19 cellular contexts compared by ENCODE assay signal in genomic region chr6:22364314-22364713, GRCh38.
DNase-seq lines count a peak whose midpoint lies in the region; ATAC-seq, FAIRE-seq and TF ChIP-seq lines count a peak whose summit lies in the region.
"Had no signal": no experiment of that assay in that cellular context is flagged by ENCODE, and none has a peak within 500 bp of the region (broad histone marks: within the 10 kb centered on the region; RNA-seq: fewer than 3 reads in every experiment).

No MANE protein-coding gene starts in this region.

- H3K79me2 ChIP-seq in SK-N-SH (ENCODE audit: insufficient read depth) (no peaks in the 10 kb centered on the region), GM12878 (ENCODE audit: control insufficient read depth, insufficient read depth, low read length) (no peaks in the 10 kb centered on the region)

- H4K20me1 ChIP-seq in SK-N-SH (ENCODE audit: insufficient read depth) = no peaks in the 10 kb centered on the region
- H4K20me1 ChIP-seq in GM12878 (ENCODE audit: control insufficient read depth, insufficient read depth) = no peaks in the 10 kb centered on the region
- H4K20me1 ChIP-seq: BLaER1 had no signal

- peak overlapping the region in 1 of 2 experiments; percentile 47; a peak in 2 of 4 replicates for H3K27ac ChIP-seq in SK-N-SH (ENCODE audit: low read depth in 2 of 2, low read length in 1 of 2)
- H3K27ac ChIP-seq in GM12878 (ENCODE audit: control insufficient read depth, insufficient read depth) = peak overlapping the region; percentile 60
- H3K27ac ChIP-seq: BLaER1, coronary artery had no signal

- H3K36me3 ChIP-seq in SK-N-SH (replicated peaks in 1 of 2; ENCODE audit: control insufficient read depth in 1 of 2, insufficient read depth in 2 of 2, low read length in 1 of 2) = no peaks in the 10 kb centered on the region
- no peaks in the 10 kb centered on the region for H3K36me3 ChIP-seq in GM12878 (ENCODE audit: control insufficient read depth in 2 of 2, insufficient read depth in 2 of 2, low read length in 1 of 2)
- H3K36me3 ChIP-seq: BLaER1 had no signal

- no peaks in the 10 kb centered on the region for H3K9me2 ChIP-seq in SK-N-SH

- no peaks in the 10 kb centered on the region for H3K9me3 ChIP-seq in SK-N-SH
- no peaks in the 10 kb centered on the region; the same call in 1 of the 3 replicates for H3K9me3 ChIP-seq in GM12878 (replicated peaks; ENCODE audit: control insufficient read depth, insufficient read depth, low read length)
- H3K9me3 ChIP-seq: BLaER1 had no signal

- 83% methylated on average over 1 of the region's 2 CpGs for WGBS in SK-N-SH (ENCODE audit: low lambda C conversion rate)
- 36% methylated on average over 2 of the region's 2 CpGs for WGBS in GM12878 (ENCODE audit: insufficient coverage, insufficient replicate concordance, low lambda C conversion rate, missing lambda C conversion rate)

- no peak for TF ChIP-seq POLR2A in GM12878 (IDR thresholded peaks at IDR 0.05; ENCODE audit: low read depth, low read length)

- RAD21 ChIA-PET in GM12878 (lab: Charles Lee; ENCODE audit: unreplicated experiment) = interaction anchor here (0.6 to 1.1 kb wide), 3 partner anchors 13 to 336 kb away, joined by 3 read pairs; no protein-coding TSS in a partner anchor

- ATAC-seq in SK-N-SH treated with all-trans-retinoic acid at 6 μM for 48 hours (no peak), GM12878 (no peak), GM19395 (IDR thresholded peaks at IDR 0.05; ENCODE audit: unreplicated experiment) (no peak), HG03175 (IDR thresholded peaks at IDR 0.05; ENCODE audit: unreplicated experiment) (no peak), GM19351 (IDR thresholded peaks at IDR 0.05; ENCODE audit: unreplicated experiment) (no peak), HG02571 (IDR thresholded peaks at IDR 0.05; ENCODE audit: unreplicated experiment) (no peak)
- ATAC-seq: activated naive CD4-positive, alpha-beta T cell treated with anti-CD3 and anti-CD28 coated beads, Interleukin-2, amount 50 U/mL, for 72 hours; K562; natural killer cell treated with Interleukin-12 subunit alpha and Interleukin-12 subunit beta and Interleukin-15 and Interleukin-18, amount 100 ng/mL, for 72 hours had no signal

- TF ChIP-seq EP300 in SK-N-SH (IDR thresholded peaks at IDR 0.05; ENCODE audit: borderline replicate concordance in 1 of 2, low read depth in 1 of 2, low read length in 1 of 2) (no peak), GM12878 (IDR thresholded peaks at IDR 0.05; ENCODE audit: borderline replicate concordance in 1 of 2, control insufficient read depth in 1 of 2, low read depth in 2 of 2, low read length in 2 of 2) (no peak)

- H3K4me1 ChIP-seq in SK-N-SH (ENCODE audit: control insufficient read depth in 1 of 2, insufficient read depth in 2 of 2, low read depth in 1 of 2, low read length in 1 of 2) (peaks cover 11 to 23% of the 10 kb centered on the region in 2 experiments; a peak in 3 of 4 replicates), GM12878 (ENCODE audit: control insufficient read depth, insufficient read depth, low read length) (peaks cover 10% of the 10 kb centered on the region; the same call in 1 of the 2 replicates)
- H3K4me1 ChIP-seq: BLaER1 had no signal

- peak; percentile 21 for DNase-seq in SK-N-SH
- no peak for DNase-seq in GM12878 (ENCODE audit: low read depth, low spot score)
- DNase-seq in kidney tubule cell (ENCODE audit: low spot score) = peak; percentile 61
- DNase-seq: foreskin melanocyte, hypothalamus, mesenchymal stem cell, NCI-H1048, NCI-H2081, OCI-M1 had no signal

- BruUV-seq in GM12878 (replicated peaks; lab: Mats Ljungman, UMichigan) = no TSS peak

- no peaks in the 10 kb centered on the region for H3F3A ChIP-seq in SK-N-SH (replicated peaks; ENCODE audit: insufficient read depth)

- H3K4me2 ChIP-seq in SK-N-SH (no peak overlapping the region), GM12878 (ENCODE audit: control insufficient read depth, insufficient read depth) (no peak overlapping the region)
- H3K4me2 ChIP-seq: BLaER1 had no signal

- POLR2A ChIA-PET in SK-N-SH (lab: Yijun Ruan, JAX) = no interaction called here
- POLR2A ChIA-PET in GM12878 (lab: Charles Lee) = interaction anchor here (1.1 to 1.3 kb wide), 2 partner anchors 9 to 11 kb away, joined by 3 to 4 read pairs; no protein-coding TSS in a partner anchor

- CTCF ChIA-PET in SK-N-SH (lab: Yijun Ruan, JAX) (no interaction called here), GM12878 (lab: Yijun Ruan, JAX) (no interaction called here)

- H3K27me3 ChIP-seq in SK-N-SH (ENCODE audit: insufficient read depth) = no peaks in the 10 kb centered on the region
- no peaks in the 10 kb centered on the region for H3K27me3 ChIP-seq in GM12878 (replicated peaks in 1 of 2; ENCODE audit: control insufficient read depth in 2 of 2, insufficient read depth in 2 of 2, low read length in 1 of 2)
- H3K27me3 ChIP-seq: BLaER1 had no signal

- H3K9ac ChIP-seq in SK-N-SH (no peak overlapping the region), GM12878 (ENCODE audit: control insufficient read depth, insufficient read depth, low read length) (no peak overlapping the region)
- H3K9ac ChIP-seq: BLaER1 had no signal

- no peak for FAIRE-seq in GM12878 (lab: Jason Lieb, UNC)
- FAIRE-seq: K562 had no signal

- in situ Hi-C loops in GM12878 (cut with MboI) = no loop called here

- H2AFZ ChIP-seq in SK-N-SH (ENCODE audit: low read depth) (no peak overlapping the region), GM12878 (ENCODE audit: control insufficient read depth, low read depth, low read length) (no peak overlapping the region; the same call in 1 of the 2 replicates)

- TF ChIP-seq RAD21 in SK-N-SH (IDR thresholded peaks at IDR 0.05; ENCODE audit: low read length) (no peak), GM12878 (IDR thresholded peaks at IDR 0.05; ENCODE audit: insufficient read depth, low read depth, low read length) (no peak)

- no peak overlapping the region for H3K4me3 ChIP-seq in SK-N-SH (ENCODE audit: low read depth in 2 of 2, low read length in 1 of 2)
- H3K4me3 ChIP-seq in GM12878 = no peak overlapping the region
- H3K4me3 ChIP-seq: BLaER1, coronary artery, K562 had no signal

- SMC1A ChIA-PET in GM12878 (lab: Charles Lee; ENCODE audit: uncharacterized antibody, unreplicated experiment) = interaction anchor here (1.0 to 3.7 kb wide), 5 partner anchors 9 to 23 kb away, joined by 3 to 36 read pairs (median 7); no protein-coding TSS in a partner anchor

- intact Hi-C loops in GM12878 (cut with micrococcal nuclease; ENCODE audit: unreplicated experiment) = loop anchor here (10.0 kb wide), 1 partner anchor 520 kb away; no protein-coding TSS in a partner anchor

- TF ChIP-seq CTCF in SK-N-SH (IDR thresholded peaks at IDR 0.05) (no peak), GM12878 (IDR thresholded peaks at IDR 0.05 in 2 of 3, conservative IDR thresholded peaks at IDR 0.05 in 1 of 3; ENCODE audit: control insufficient read depth in 2 of 3, extremely low read depth in 1 of 3, insufficient read depth in 1 of 3, low read depth in 3 of 3, low read length in 3 of 3) (no peak)

TF ChIP-seq in SK-N-SH, 30 proteins besides CTCF, POLR2A, EP300 and RAD21:
- TF ChIP-seq GABPA (IDR thresholded peaks at IDR 0.05; ENCODE audit: low read depth) (no peak), YY1 (IDR thresholded peaks at IDR 0.05; ENCODE audit: low read depth) (no peak), FOXM1 (IDR thresholded peaks at IDR 0.05; ENCODE audit: low read depth) (no peak), JUND (IDR thresholded peaks at IDR 0.05) (no peak), MAX (IDR thresholded peaks at IDR 0.05; ENCODE audit: low read depth) (no peak)

TF ChIP-seq in SK-N-SH treated with all-trans-retinoic acid at 6 μM for 48 hours, 23 proteins besides CTCF, POLR2A, EP300 and RAD21:
- TF ChIP-seq POU6F1 (CRISPR knock-in tag; IDR thresholded peaks at IDR 0.05; ENCODE audit: borderline replicate concordance, low read depth) (no peak), GLIS3 (CRISPR knock-in tag; IDR thresholded peaks at IDR 0.05) (no peak)

TF ChIP-seq in GM12878, 131 proteins besides CTCF, POLR2A, EP300 and RAD21:
- TF ChIP-seq TCF7 (IDR thresholded peaks at IDR 0.05; ENCODE audit: borderline replicate concordance) = peak; percentile 32; the same call in 1 of the 2 replicates
- 0 out of 2 replicates have a peak, but pooled peaks have one; percentile 23 for TF ChIP-seq EED (IDR thresholded peaks at IDR 0.05; ENCODE audit: low read depth)
- no peak for TF ChIP-seq WRNIP1 (IDR thresholded peaks at IDR 0.05; ENCODE audit: borderline replicate concordance, low read depth, low read length)
TF ChIP-seq in GM12878: peak in this region for 2.
